ENCODE assay signal across 37 cellular contexts in the genomic region with DNA sequence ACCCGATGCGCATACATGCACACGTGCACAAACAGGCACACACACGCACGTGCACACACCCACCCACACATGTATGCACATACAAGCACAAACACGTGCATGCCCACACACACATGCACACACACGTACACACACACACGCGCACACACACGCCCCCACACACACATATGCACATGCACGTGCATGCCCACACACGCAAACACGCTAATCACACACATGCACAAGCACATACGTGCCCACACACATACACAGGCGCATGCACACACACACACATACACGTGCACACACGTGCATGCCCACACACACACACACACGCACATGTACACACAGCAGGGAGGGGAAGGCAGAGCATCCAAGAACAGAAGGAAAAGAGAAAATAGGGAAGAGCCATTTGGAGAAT. TPM values are rescaled to one million over a fixed set of nuclear protein-coding genes. Genes with fewer than 3 reads are reported as not detected.
"Had no signal": no experiment of that assay in that cellular context is flagged by ENCODE, and none has a peak within 500 bp of the region (broad histone marks: within the 10 kb centered on the region; RNA-seq: fewer than 3 reads in every experiment).

No MANE protein-coding gene starts in this region.

- H3K4me3 Mint-ChIP-seq: activated CD4-positive, alpha-beta memory T cell treated with anti-CD3 and anti-CD28 coated beads, Interleukin-2, amount 10 ng/mL, durations not matched to agents 7 days and 5 days; activated CD8-positive, alpha-beta memory T cell treated with anti-CD3 and anti-CD28 coated beads, Interleukin-2, amount 10 ng/mL, durations not matched to agents 7 days and 5 days; activated naive CD4-positive, alpha-beta T cell treated with anti-CD3 and anti-CD28 coated beads, Interleukin-2, amount 10 ng/mL, durations not matched to agents 7 days and 5 days; activated naive CD8-positive, alpha-beta T cell; T-helper 17 cell had no signal

- H3K36me3 Mint-ChIP-seq: activated naive CD8-positive, alpha-beta T cell had no signal

- H3K27ac Mint-ChIP-seq: activated CD4-positive, alpha-beta memory T cell treated with anti-CD3 and anti-CD28 coated beads, Interleukin-2, amount 10 ng/mL, durations not matched to agents 7 days and 5 days; activated CD8-positive, alpha-beta memory T cell treated with anti-CD3 and anti-CD28 coated beads, Interleukin-2, amount 10 ng/mL, durations not matched to agents 7 days and 5 days; activated naive CD4-positive, alpha-beta T cell treated with anti-CD3 and anti-CD28 coated beads, Interleukin-2, amount 10 ng/mL, durations not matched to agents 7 days and 5 days; activated naive CD8-positive, alpha-beta T cell; T-helper 17 cell had no signal

- H3K4me1 ChIP-seq: ascending aorta, body of pancreas, Peyer's patch, SJSA1 had no signal

- H3K27me3 ChIP-seq: ascending aorta, body of pancreas, Peyer's patch had no signal

- H3K27ac ChIP-seq: ascending aorta, body of pancreas, KMS-11, Peyer's patch, SJSA1, WERI-Rb-1 had no signal

- H3K4me1 Mint-ChIP-seq: activated CD4-positive, alpha-beta memory T cell treated with anti-CD3 and anti-CD28 coated beads, Interleukin-2, amount 10 ng/mL, durations not matched to agents 7 days and 5 days; activated CD8-positive, alpha-beta memory T cell treated with anti-CD3 and anti-CD28 coated beads, Interleukin-2, amount 10 ng/mL, durations not matched to agents 7 days and 5 days; activated naive CD4-positive, alpha-beta T cell treated with anti-CD3 and anti-CD28 coated beads, Interleukin-2, amount 10 ng/mL, durations not matched to agents 7 days and 5 days; T-helper 17 cell had no signal

- H3K36me3 ChIP-seq: ascending aorta, Peyer's patch, SJSA1, WERI-Rb-1 had no signal

- H3K4me3 ChIP-seq: ascending aorta, body of pancreas, Peyer's patch, SJSA1 had no signal

- H3K4me2 ChIP-seq: KMS-11, SK-N-SH had no signal

- ATAC-seq: activated CD8-positive, alpha-beta memory T cell treated with anti-CD3 and anti-CD28 coated beads, Interleukin-2, amount 10 ng/mL, durations not matched to agents 7 days and 5 days; body of pancreas; PC-3; T-helper 17 cell had no signal

- H3K27me3 Mint-ChIP-seq: activated CD4-positive, alpha-beta memory T cell treated with anti-CD3 and anti-CD28 coated beads, Interleukin-2, amount 10 ng/mL, durations not matched to agents 7 days and 5 days; activated naive CD4-positive, alpha-beta T cell treated with anti-CD3 and anti-CD28 coated beads, Interleukin-2, amount 10 ng/mL, durations not matched to agents 7 days and 5 days had no signal

- DNase-seq: activated CD4-positive, alpha-beta memory T cell treated with anti-CD3 and anti-CD28 coated beads, Interleukin-2, amount 10 ng/mL, durations not matched to agents 7 days and 5 days; activated CD4-positive, alpha-beta T cell treated with anti-CD3 and anti-CD28 coated beads for 1 hour; activated CD4-positive, alpha-beta T cell treated with anti-CD3 and anti-CD28 coated beads for 48 hours; activated CD4-positive, CD25-positive, alpha-beta regulatory T cell; activated CD8-positive, alpha-beta memory T cell treated with anti-CD3 and anti-CD28 coated beads for 24 hours; activated CD8-positive, alpha-beta memory T cell treated with anti-CD3 and anti-CD28 coated beads, Interleukin-2, amount 10 ng/mL, durations not matched to agents 7 days and 5 days; activated CD8-positive, alpha-beta memory T cell treated with anti-CD3 and anti-CD28 coated beads, Interleukin-2, amount 50 U/mL, for 48 hours; activated effector memory CD4-positive, alpha-beta T cell treated with Interleukin-2 at 50 U/mL for 16 hours; activated naive CD4-positive, alpha-beta T cell treated with anti-CD3 and anti-CD28 coated beads, Interleukin-2, amount 10 ng/mL, durations not matched to agents 7 days and 5 days; activated T-cell treated with anti-CD3 and anti-CD28 coated beads, Interleukin-2, amount 50 U/mL, for 48 hours; amygdala; body of pancreas; central memory CD4-positive, alpha-beta T cell; MM.1S; MV-4-11; NCI-H1092; NCI-H1436 treated with DMSO at 0.1 percent for 48 hours; NCI-H1694 treated with DMSO at 0.1 percent for 48 hours; NCI-H2029; NCI-H510A; NCI-H526; NCI-H748 treated with DMSO at 0.1 percent for 48 hours; NK-92 treated with Interleukin-12 subunit alpha and Interleukin-12 subunit beta, amount 100 ng/mL, for 24 hours; PC-3; Peyer's patch; RPMI8226; SHP77 treated with DMSO at 0.1 percent for 48 hours; SK-N-SH; T-helper 17 cell; T-helper 9 cell; WERI-Rb-1 had no signal

- H3K9ac ChIP-seq: KMS-11, SK-N-SH had no signal

RNA-seq across cellular contexts. Expression of a gene that starts 26.8 kb away (rescaled TPM):
- total RNA-seq: activated CD4-positive, alpha-beta memory T cell treated with anti-CD3 and anti-CD28 coated beads, Interleukin-2, amount 10 ng/mL, durations not matched to agents 7 days and 5 days; activated CD8-positive, alpha-beta memory T cell treated with anti-CD3 and anti-CD28 coated beads, Interleukin-2, amount 10 ng/mL, durations not matched to agents 7 days and 5 days; ascending aorta; body of pancreas; LHCN-M2; PC-3; Peyer's patch; SJSA1; T-helper 17 cell had no signal
- polyA plus RNA-seq: adipose tissue, SK-N-SH had no signal
